ENCODE assay signal across 28 cellular contexts in genomic region chr15:58572521-58572920, GRCh38.
DNase-seq lines count a peak whose midpoint lies in the region; ATAC-seq, FAIRE-seq and TF ChIP-seq lines count a peak whose summit lies in the region.
"Had no signal": no experiment of that assay in that cellular context is flagged by ENCODE, and none has a peak within 500 bp of the region (broad histone marks: within the 10 kb centered on the region; RNA-seq: fewer than 3 reads in every experiment).

No MANE protein-coding gene starts in this region.

- H3K27ac Mint-ChIP-seq in CD4-positive, CD25-positive, alpha-beta regulatory T cell = peak overlapping the region in 2 of 3 donors; percentile 59 to 91
- H3K27ac Mint-ChIP-seq in activated T-helper 1 cell treated with anti-CD3 and anti-CD28 coated beads, Interleukin-12 subunit alpha, Interleukin-12 subunit beta, Interleukin-2, Interleukin-4 antibody, amounts not matched to agents 30 ng/mL and 10 ng/mL and 1 ng/mL, durations not matched to agents 14 hours and 24 hours and 36 hours = no peak overlapping the region
- H3K27ac Mint-ChIP-seq: CD14-positive monocyte, HFFc6 had no signal

- in situ Hi-C loops in GM23248 (cut with MboI) = no loop called here

- H4K20me1 ChIP-seq in GM23248 (ENCODE audit: insufficient read depth) = no peaks in the 10 kb centered on the region
- H4K20me1 ChIP-seq: BLaER1 treated with 17β-estradiol and CSF1 and Interleukin-3, amounts not matched to agents 10 nM and 100 nM had no signal

- no peaks in the 10 kb centered on the region for H3K9me2 ChIP-seq in GM23248 (ENCODE audit: insufficient read depth)

- H3K4me3 ChIP-seq in CD4-positive, CD25-positive, alpha-beta regulatory T cell (ENCODE audit: low read depth, low read length) = no peak overlapping the region
- H3K4me3 ChIP-seq in bronchial epithelial cell (ENCODE audit: low read depth, low read length) (no peak overlapping the region), mesenchymal stem cell (ENCODE audit: insufficient read depth in 1 of 2, low read depth in 1 of 2, low read length in 2 of 2) (no peak overlapping the region), GM23248 (no peak overlapping the region), tibial artery (no peak overlapping the region)
- H3K4me3 ChIP-seq: A549; BLaER1 treated with 17β-estradiol and CSF1 and Interleukin-3, amounts not matched to agents 10 nM and 100 nM; GM12878; HAP-1 had no signal

- no peak overlapping the region for H3K23ac ChIP-seq in mesenchymal stem cell (ENCODE audit: low read length in 2 of 2)

- H3K4me3 Mint-ChIP-seq in CD4-positive, CD25-positive, alpha-beta regulatory T cell = no peak overlapping the region
- no peak overlapping the region for H3K4me3 Mint-ChIP-seq in activated T-helper 1 cell treated with anti-CD3 and anti-CD28 coated beads, Interleukin-12 subunit alpha, Interleukin-12 subunit beta, Interleukin-2, Interleukin-4 antibody, amounts not matched to agents 30 ng/mL and 10 ng/mL and 1 ng/mL, durations not matched to agents 14 hours and 24 hours and 36 hours
- H3K4me3 Mint-ChIP-seq: CD14-positive monocyte, HFFc6 had no signal

- no peaks in the 10 kb centered on the region for H3K27me3 Mint-ChIP-seq in CD4-positive, CD25-positive, alpha-beta regulatory T cell
- H3K27me3 Mint-ChIP-seq in activated T-helper 1 cell treated with anti-CD3 and anti-CD28 coated beads, Interleukin-12 subunit alpha, Interleukin-12 subunit beta, Interleukin-2, Interleukin-4 antibody, amounts not matched to agents 30 ng/mL and 10 ng/mL and 1 ng/mL, durations not matched to agents 14 hours and 24 hours and 36 hours (ENCODE audit: insufficient read depth) = peaks cover 6% of the 10 kb centered on the region
- H3K27me3 Mint-ChIP-seq: CD4-positive, alpha-beta memory T cell had no signal

- no peak overlapping the region for H2BK5ac ChIP-seq in mesenchymal stem cell (ENCODE audit: low read depth, low read length, poor library complexity, severe bottlenecking)

- H2BK12ac ChIP-seq in mesenchymal stem cell (ENCODE audit: low read length in 2 of 2) = no peak overlapping the region

- H2BK15ac ChIP-seq in mesenchymal stem cell (ENCODE audit: low read depth, poor library complexity, severe bottlenecking) = peak overlapping the region; percentile 80

- WGBS in mesenchymal stem cell = 83% methylated on average over 4 of the region's 4 CpGs
- 85 to 86% methylated on average over 4 of the region's 4 CpGs for WGBS in GM23248 (ENCODE audit: low coverage in 1 of 2, low lambda C conversion rate in 2 of 2, missing lambda C conversion rate in 2 of 2), 2 experiments

- H3K36me3 ChIP-seq in CD4-positive, CD25-positive, alpha-beta regulatory T cell (ENCODE audit: control insufficient read depth, insufficient read depth, low read length) = no peaks in the 10 kb centered on the region
- no peaks in the 10 kb centered on the region for H3K36me3 ChIP-seq in bronchial epithelial cell (ENCODE audit: control insufficient read depth, insufficient read depth, low read length)
- no peaks in the 10 kb centered on the region for H3K36me3 ChIP-seq in mesenchymal stem cell (ENCODE audit: control insufficient read depth in 1 of 2, insufficient read depth in 2 of 2, low read depth in 1 of 2, low read length in 2 of 2)
- H3K36me3 ChIP-seq in GM23248 (ENCODE audit: low read depth) = no peaks in the 10 kb centered on the region
- H3K36me3 ChIP-seq in tibial artery = no peaks in the 10 kb centered on the region
- H3K36me3 ChIP-seq: BE2C; BLaER1 treated with 17β-estradiol and CSF1 and Interleukin-3, amounts not matched to agents 10 nM and 100 nM; HAP-1 had no signal

- intact Hi-C loops in activated T-helper 1 cell treated with anti-CD3 and anti-CD28 coated beads, Interleukin-12 subunit alpha, Interleukin-12 subunit beta, Interleukin-2, Interleukin-4 antibody, amounts not matched to agents 30 ng/mL and 10 ng/mL and 1 ng/mL, durations not matched to agents 14 hours and 24 hours and 36 hours (cut with micrococcal nuclease) = no loop called here
- intact Hi-C loops in tibial artery (cut with DNase I; ENCODE audit: low total_unique reads) = no loop called here

- TF ChIP-seq CTCF in VCaP (conservative IDR thresholded peaks at IDR 0.05) = no peak
- TF ChIP-seq CTCF in bronchial epithelial cell (IDR thresholded peaks at IDR 0.05; ENCODE audit: insufficient read depth, low read length, severe bottlenecking) = no peak
- no peak for TF ChIP-seq CTCF in tibial artery (IDR thresholded peaks at IDR 0.05)

- no peak overlapping the region for H2AK5ac ChIP-seq in mesenchymal stem cell (ENCODE audit: low read length, severe bottlenecking)

- no peak for ATAC-seq in CD4-positive, CD25-positive, alpha-beta regulatory T cell (ENCODE audit: low read depth in 2 of 2)
- no peak for ATAC-seq in GM18498 (IDR thresholded peaks at IDR 0.05; ENCODE audit: unreplicated experiment)
- ATAC-seq: A549, GM12878 had no signal

- H4K8ac ChIP-seq in mesenchymal stem cell (ENCODE audit: low read length) = no peak overlapping the region

- H3K9ac ChIP-seq in mesenchymal stem cell (ENCODE audit: low read length) = no peak overlapping the region
- no peak overlapping the region for H3K9ac ChIP-seq in GM23248
- H3K9ac ChIP-seq: BLaER1 treated with 17β-estradiol and CSF1 and Interleukin-3, amounts not matched to agents 10 nM and 100 nM had no signal

- H3K14ac ChIP-seq in mesenchymal stem cell (ENCODE audit: low read length in 2 of 2) = no peak overlapping the region

- H3K4ac ChIP-seq in mesenchymal stem cell (ENCODE audit: low read depth in 1 of 2, low read length in 2 of 2) = no peak overlapping the region

- DNase-seq in CD4-positive, CD25-positive, alpha-beta regulatory T cell = no peak
- DNase-seq in bronchial epithelial cell (ENCODE audit: low read depth) (no peak), mesenchymal stem cell (no peak), GM23248 (no peak), tibial artery (no peak)
- DNase-seq in activated T-helper 1 cell treated with anti-CD3 and anti-CD28 coated beads, Interleukin-12 subunit alpha, Interleukin-12 subunit beta, Interleukin-2, Interleukin-4 antibody, amounts not matched to agents 30 ng/mL and 10 ng/mL and 1 ng/mL, durations not matched to agents 14 hours and 24 hours and 36 hours (ENCODE audit: low spot score) = no peak
- DNase-seq: 8988T; ACHN; AML-193; BE2C; CD4-positive, alpha-beta memory T cell; COR-L47; DMS 273 treated with DMSO at 0.1 percent for 48 hours; DMS79; EL; GDM1; GOT3; HFFc6 had no signal

- H3F3A ChIP-seq in GM23248 (ENCODE audit: insufficient read depth) = no peaks in the 10 kb centered on the region

- no peak overlapping the region for H2BK120ac ChIP-seq in mesenchymal stem cell (ENCODE audit: low read depth, low read length)

- no peak overlapping the region for H3K4me2 ChIP-seq in mesenchymal stem cell (ENCODE audit: low read length, poor library complexity, severe bottlenecking)
- H3K4me2 ChIP-seq in GM23248 (ENCODE audit: unreplicated experiment) = no peak overlapping the region
- H3K4me2 ChIP-seq: A549; BLaER1 treated with 17β-estradiol and CSF1 and Interleukin-3, amounts not matched to agents 10 nM and 100 nM had no signal

- H2AFZ ChIP-seq in mesenchymal stem cell (ENCODE audit: low read depth, low read length) (no peak overlapping the region), GM23248 (no peak overlapping the region)

- no peak overlapping the region for H3K18ac ChIP-seq in mesenchymal stem cell (ENCODE audit: low read depth in 1 of 2, low read length in 2 of 2)

- H3K79me2 ChIP-seq in GM23248 (ENCODE audit: insufficient read depth) = no peaks in the 10 kb centered on the region

- no peaks in the 10 kb centered on the region for H3K36me3 Mint-ChIP-seq in CD4-positive, CD25-positive, alpha-beta regulatory T cell
- peaks cover 3% of the 10 kb centered on the region for H3K36me3 Mint-ChIP-seq in activated T-helper 1 cell treated with anti-CD3 and anti-CD28 coated beads, Interleukin-12 subunit alpha, Interleukin-12 subunit beta, Interleukin-2, Interleukin-4 antibody, amounts not matched to agents 30 ng/mL and 10 ng/mL and 1 ng/mL, durations not matched to agents 14 hours and 24 hours and 36 hours (ENCODE audit: low read depth)
- H3K36me3 Mint-ChIP-seq: CD14-positive monocyte; CD4-positive, alpha-beta memory T cell had no signal

- peaks cover 13% of the 10 kb centered on the region for H3K4me1 ChIP-seq in CD4-positive, CD25-positive, alpha-beta regulatory T cell (ENCODE audit: control insufficient read depth, insufficient read depth, low read length, poor library complexity, severe bottlenecking)
- H3K4me1 ChIP-seq in mesenchymal stem cell (ENCODE audit: control insufficient read depth, insufficient read depth, low read depth, low read length) = no peaks in the 10 kb centered on the region
- H3K4me1 ChIP-seq in GM23248 (ENCODE audit: insufficient read depth) = no peaks in the 10 kb centered on the region
- no peaks in the 10 kb centered on the region for H3K4me1 ChIP-seq in tibial artery
- H3K4me1 ChIP-seq: BE2C had no signal

- H3K79me1 ChIP-seq in mesenchymal stem cell (replicated peaks; ENCODE audit: low read length, poor library complexity, severe bottlenecking) = no peaks in the 10 kb centered on the region

- no peak overlapping the region for H3K27ac ChIP-seq in CD4-positive, CD25-positive, alpha-beta regulatory T cell (ENCODE audit: insufficient read depth, low read length, poor library complexity, severe bottlenecking)
- H3K27ac ChIP-seq in VCaP (peak overlapping the region; percentile 96; the same call in 1 of the 2 replicates), mesenchymal stem cell (ENCODE audit: low read length, poor library complexity, severe bottlenecking) (no peak overlapping the region), GM23248 (no peak overlapping the region), tibial artery (no peak overlapping the region)
- H3K27ac ChIP-seq: BLaER1 treated with 17β-estradiol and CSF1 and Interleukin-3, amounts not matched to agents 10 nM and 100 nM had no signal

- H3K4me1 Mint-ChIP-seq in CD4-positive, CD25-positive, alpha-beta regulatory T cell = peaks cover 11 to 32% (median 20%) of the 10 kb centered on the region in 4 donors
- H3K4me1 Mint-ChIP-seq in activated T-helper 1 cell treated with anti-CD3 and anti-CD28 coated beads, Interleukin-12 subunit alpha, Interleukin-12 subunit beta, Interleukin-2, Interleukin-4 antibody, amounts not matched to agents 30 ng/mL and 10 ng/mL and 1 ng/mL, durations not matched to agents 14 hours and 24 hours and 36 hours (ENCODE audit: low read depth) = peaks cover 27% of the 10 kb centered on the region

- no peak overlapping the region for H4K91ac ChIP-seq in mesenchymal stem cell (ENCODE audit: low read length)

- peaks cover 0 to 8% (median 1%) of the 10 kb centered on the region in 7 donors for H3K9me3 Mint-ChIP-seq in CD4-positive, CD25-positive, alpha-beta regulatory T cell
- H3K9me3 Mint-ChIP-seq in activated T-helper 1 cell treated with anti-CD3 and anti-CD28 coated beads, Interleukin-12 subunit alpha, Interleukin-12 subunit beta, Interleukin-2, Interleukin-4 antibody, amounts not matched to agents 30 ng/mL and 10 ng/mL and 1 ng/mL, durations not matched to agents 14 hours and 24 hours and 36 hours = peaks cover 5% of the 10 kb centered on the region
- H3K9me3 Mint-ChIP-seq: HFFc6 had no signal

- H3K27me3 ChIP-seq in CD4-positive, CD25-positive, alpha-beta regulatory T cell (ENCODE audit: control insufficient read depth, insufficient read depth, low read length) = no peaks in the 10 kb centered on the region
- no peaks in the 10 kb centered on the region for H3K27me3 ChIP-seq in bronchial epithelial cell (ENCODE audit: control insufficient read depth, insufficient read depth, low read length)
- no peaks in the 10 kb centered on the region for H3K27me3 ChIP-seq in mesenchymal stem cell (ENCODE audit: control insufficient read depth in 1 of 2, insufficient read depth in 1 of 2, low read length in 2 of 2)
- H3K27me3 ChIP-seq in GM23248 (replicated peaks; ENCODE audit: insufficient read depth) = no peaks in the 10 kb centered on the region
- H3K27me3 ChIP-seq in tibial artery = no peaks in the 10 kb centered on the region
- H3K27me3 ChIP-seq: BE2C; BLaER1 treated with 17β-estradiol and CSF1 and Interleukin-3, amounts not matched to agents 10 nM and 100 nM had no signal

- FAIRE-seq in bronchial epithelial cell (lab: Jason Lieb, UNC) = peak; percentile 76
- FAIRE-seq: A549, D721Med, GM12878, GM18507, H54 had no signal

- no peaks in the 10 kb centered on the region for H3K9me3 ChIP-seq in CD4-positive, CD25-positive, alpha-beta regulatory T cell (ENCODE audit: control insufficient read depth in 2 of 2, low read length in 2 of 2)
- H3K9me3 ChIP-seq in mesenchymal stem cell (ENCODE audit: control insufficient read depth, low read length) (peaks cover 3% of the 10 kb centered on the region), GM23248 (ENCODE audit: low read depth) (no peaks in the 10 kb centered on the region), tibial artery (no peaks in the 10 kb centered on the region)
- H3K9me3 ChIP-seq: BE2C, HAP-1 had no signal
